In genomic region chr16:47724386-47724785, GRCh38 we compare ENCODE assay signal across 34 cellular contexts.
"Had no signal": no experiment of that assay in that cellular context is flagged by ENCODE, and none has a peak within 500 bp of the region (broad histone marks: within the 10 kb centered on the region; RNA-seq: fewer than 3 reads in every experiment).

No MANE protein-coding gene starts in this region.

- H3K4me1 ChIP-seq: adrenal gland, ascending aorta, breast epithelium had no signal

- H3K27ac ChIP-seq: adrenal gland, ascending aorta, body of pancreas, brain microvascular endothelial cell, breast epithelium, cardiac muscle cell had no signal

- DNase-seq: activated effector memory CD4-positive, alpha-beta T cell treated with anti-CD3 and anti-CD28 coated beads, Interleukin-2, amount 50 U/mL, for 16 hours; activated effector memory CD4-positive, alpha-beta T cell treated with Interleukin-2 at 50 U/mL for 16 hours; activated gamma-delta T cell; activated gamma-delta T cell treated with Interleukin-2 at 50 U/mL for 16 hours; activated naive CD4-positive, alpha-beta T cell; activated naive CD4-positive, alpha-beta T cell treated with anti-CD3 and anti-CD28 coated beads for 36 hours; activated naive CD4-positive, alpha-beta T cell treated with anti-CD3 and anti-CD28 coated beads, Interleukin-2, amount 10 ng/mL, durations not matched to agents 7 days and 5 days; activated naive CD4-positive, alpha-beta T cell treated with anti-CD3 and anti-CD28 coated beads, Interleukin-2, amount 50 U/mL, for 16 hours; activated naive CD4-positive, alpha-beta T cell treated with Interleukin-2 at 50 U/mL for 16 hours; activated naive CD8-positive, alpha-beta T cell treated with anti-CD3 and anti-CD28 coated beads for 36 hours; activated naive CD8-positive, alpha-beta T cell treated with anti-CD3 and anti-CD28 coated beads, Interleukin-2, amount 10 ng/mL, durations not matched to agents 7 days and 5 days; activated naive CD8-positive, alpha-beta T cell treated with anti-CD3 and anti-CD28 coated beads, Interleukin-2, amount 50 U/mL, for 24 hours; activated T-cell treated with anti-CD3 and anti-CD28 coated beads, Interleukin-2, amount 50 U/mL, for 1 hour; activated T-cell treated with anti-CD3 and anti-CD28 coated beads, Interleukin-2, amount 50 U/mL, for 24 hours; activated T-cell treated with anti-CD3 and anti-CD28 coated beads, Interleukin-2, amount 50 U/mL, for 4 hours; activated T-cell treated with anti-CD3 and anti-CD28 coated beads, Interleukin-2, amount 50 U/mL, for 48 hours; activated T-cell treated with anti-CD3 and anti-CD28 coated beads, Interleukin-2, amount 50 U/mL, for 72 hours; adrenal gland; amniotic stem cell; amygdala; anterior cingulate cortex; aorta; body of pancreas; brain microvascular endothelial cell; caudate nucleus; central memory CD4-positive, alpha-beta T cell; cerebellar nuclear complex had no signal

- FAIRE-seq: astrocyte, bronchial epithelial cell had no signal

- H3K9me3 ChIP-seq: adrenal gland, ascending aorta, body of pancreas, breast epithelium had no signal

- ATAC-seq: activated naive CD4-positive, alpha-beta T cell treated with anti-CD3 and anti-CD28 coated beads, Interleukin-2, amount 50 U/mL, for 72 hours; activated naive CD8-positive, alpha-beta T cell treated with anti-CD3 and anti-CD28 coated beads, Interleukin-2, amount 50 U/mL, for 24 hours; activated T-cell treated with anti-CD3 and anti-CD28 coated beads, Interleukin-2, amount 50 U/mL, for 4 hours; activated T-cell treated with anti-CD3 and anti-CD28 coated beads, Interleukin-2, amount 50 U/mL, for 72 hours; activated T-helper 17 cell treated with anti-CD3 and anti-CD28 coated beads, Interleukin-2, amount 50 U/mL, for 72 hours; body of pancreas had no signal

- H3K27me3 ChIP-seq: adrenal gland, ascending aorta, body of pancreas, brain microvascular endothelial cell, breast epithelium, cardiac muscle cell had no signal

- H3K36me3 ChIP-seq: adrenal gland, ascending aorta, brain microvascular endothelial cell, breast epithelium, cardiac muscle cell had no signal

- H3K4me3 ChIP-seq: adrenal gland, ascending aorta, body of pancreas, breast epithelium, cardiac muscle cell had no signal
